In genomic region chr1:13570924-13571323, GRCh38 we compare ENCODE assay signal across 12 cellular contexts. TPM values are rescaled to one million over a fixed set of nuclear protein-coding genes. Genes with fewer than 3 reads are reported as not detected.
DNase-seq lines count a peak whose midpoint lies in the region; ATAC-seq and TF ChIP-seq lines count a peak whose summit lies in the region.
"Had no signal": no experiment of that assay in that cellular context is flagged by ENCODE, and none has a peak within 500 bp of the region (broad histone marks: within the 10 kb centered on the region; RNA-seq: fewer than 3 reads in every experiment).

No MANE protein-coding gene starts in this region.

- H3K4me3 Mint-ChIP-seq in osteocyte (ENCODE audit: unreplicated experiment): no peak overlapping the region

- H3K4me3 ChIP-seq in choroid plexus epithelial cell (ENCODE audit: low read depth, low read length): no peak overlapping the region
- H3K4me3 ChIP-seq: ascending aorta, stomach had no signal

- H3K36me3 Mint-ChIP-seq in osteocyte (ENCODE audit: unreplicated experiment): no peaks in the 10 kb centered on the region

- H3K9me3 Mint-ChIP-seq in osteocyte (ENCODE audit: unreplicated experiment): peaks cover 24% of the 10 kb centered on the region

- no peak overlapping the region for H3K27ac Mint-ChIP-seq in osteocyte (ENCODE audit: unreplicated experiment)

- TF ChIP-seq CTCF in LNCAP (IDR thresholded peaks at IDR 0.05) (peak; percentile 46; the same call in 1 of the 2 replicates), choroid plexus epithelial cell (conservative IDR thresholded peaks at IDR 0.05; ENCODE audit: low read depth, low read length) (peak; percentile 46), osteocyte (IDR thresholded peaks at IDR 0.05) (peak; percentile 7)

- H3K27me3 Mint-ChIP-seq in osteocyte (ENCODE audit: unreplicated experiment): no peaks in the 10 kb centered on the region

- ATAC-seq in HG03439 (IDR thresholded peaks at IDR 0.05; ENCODE audit: unreplicated experiment): no peak

- no peaks in the 10 kb centered on the region for H3K4me1 Mint-ChIP-seq in osteocyte (ENCODE audit: unreplicated experiment)

- DNase-seq in NCI-H748 (lab: John Stamatoyannopoulos, UW; ENCODE audit: unreplicated experiment): peak; percentile 9
- DNase-seq in NCI-H748 treated with DMSO at 0.1 percent for 48 hours (lab: John Stamatoyannopoulos, UW): no peak
- peak; percentile 12 for DNase-seq in choroid plexus epithelial cell (ENCODE audit: low read depth)
- no peak for DNase-seq in osteocyte (ENCODE audit: extremely low spot score, unreplicated experiment)
- DNase-seq in activated gamma-delta T cell (lab: John Stamatoyannopoulos, UW): no peak
- DNase-seq in pons (ENCODE audit: low spot score): no peak
- DNase-seq: activated T-cell treated with anti-CD3 and anti-CD28 coated beads, Interleukin-2, amount 50 U/mL, for 1 hour; NCI-H2171; stomach had no signal

RNA-seq across cellular contexts. Expression of gene PDPN, which starts 12.7 kb away (rescaled TPM):
- total RNA-seq in osteocyte: not detected in 2 replicates

RNA-seq across cellular contexts. Expression of gene LRRC38, which starts 57.1 kb away (rescaled TPM):
- not detected in 2 replicates for total RNA-seq in osteocyte
- total RNA-seq: ascending aorta had no signal

Comparison
In these comparisons a context has a peak if more than half of its experiments do, and no peak if none do; other contexts are left out.
1. DNase-seq: peak in NCI-H748 (single experiment) and choroid plexus epithelial cell (single experiment); none in NCI-H748 treated with DMSO at 0.1 percent for 48 hours (single experiment), osteocyte (single experiment), activated gamma-delta T cell (single experiment) and pons (single experiment).
2. Peak in every context shown above with its lines, with median percentiles within 50 percentile points of each other: CTCF ChIP-seq.